In the genomic region with DNA sequence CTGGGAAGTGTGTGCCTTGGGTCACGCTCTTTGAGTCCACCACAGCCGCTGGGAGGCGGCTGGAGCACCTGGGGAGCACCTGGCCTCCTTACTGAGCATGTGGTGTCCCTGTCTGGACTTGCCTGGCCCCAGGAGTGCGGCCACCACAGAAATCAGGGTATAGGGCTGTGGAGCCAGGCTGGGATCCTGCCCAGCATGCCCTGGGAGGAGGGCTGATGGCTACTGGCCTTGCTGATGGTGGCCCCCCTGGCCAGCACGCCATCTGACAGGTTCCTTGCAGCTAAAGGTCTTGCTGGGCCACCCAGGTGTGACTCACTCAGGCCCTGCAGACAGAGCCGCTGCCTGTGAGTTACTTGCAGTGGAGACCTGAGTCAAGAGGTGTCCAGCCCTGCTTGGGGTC, we compare ENCODE assay signal across 21 cellular contexts. TPM values are rescaled to one million over a fixed set of nuclear protein-coding genes. Genes with fewer than 3 reads are reported as not detected.
DNase-seq lines count a peak whose midpoint lies in the region; ATAC-seq and TF ChIP-seq lines count a peak whose summit lies in the region.
"Had no signal": no experiment of that assay in that cellular context is flagged by ENCODE, and none has a peak within 500 bp of the region (broad histone marks: within the 10 kb centered on the region; RNA-seq: fewer than 3 reads in every experiment).

No MANE protein-coding gene starts in this region.

- H3K9me3 ChIP-seq in mammary epithelial cell (replicated peaks; ENCODE audit: insufficient read depth, low read length) (no peaks in the 10 kb centered on the region), trophoblast cell (ENCODE audit: insufficient read depth, low read depth, low read length) (no peaks in the 10 kb centered on the region)
- H3K9me3 ChIP-seq: MG63, pancreas, SJSA1 had no signal

- H4K12ac ChIP-seq in trophoblast cell (ENCODE audit: low read depth, low read length) = no peak overlapping the region

- no peak overlapping the region for H2BK120ac ChIP-seq in trophoblast cell (ENCODE audit: insufficient read depth, low read length, poor library complexity)

- no peak overlapping the region for H2BK12ac ChIP-seq in trophoblast cell (ENCODE audit: low read length)

- ATAC-seq in Right ventricle myocardium superior (ENCODE audit: poor library complexity) (no peak), left cardiac atrium (no peak), GM21423 (IDR thresholded peaks at IDR 0.05; ENCODE audit: unreplicated experiment) (no peak)
- ATAC-seq: effector memory CD8-positive, alpha-beta T cell; pancreas; stimulated activated naive B cell treated with anti-CD40 and anti-IgM and Interleukin-4, amounts not matched to agents 10 μg/mL and 1 μg/mL and 100 μg/mL, for 72 hours had no signal

- H4K20me1 ChIP-seq in mammary epithelial cell (ENCODE audit: insufficient read depth, low read length) = no peaks in the 10 kb centered on the region

- no peak overlapping the region for H3K9ac ChIP-seq in mammary epithelial cell (ENCODE audit: insufficient read depth, low read length)
- no peak overlapping the region for H3K9ac ChIP-seq in trophoblast cell (ENCODE audit: low read length)

- in situ Hi-C loops in mammary epithelial cell (cut with MboI; ENCODE audit: low sequenced_read_pairs in 2 of 2) = no loop called here

- H4K8ac ChIP-seq in trophoblast cell (ENCODE audit: low read depth, low read length) = no peak overlapping the region

- peak overlapping the region; percentile 68 for H2AFZ ChIP-seq in mammary epithelial cell (ENCODE audit: low read depth, low read length)
- no peak overlapping the region for H2AFZ ChIP-seq in trophoblast cell (ENCODE audit: insufficient read depth, low read length, poor library complexity)

- no peak overlapping the region for H3K18ac ChIP-seq in trophoblast cell (ENCODE audit: low read length)

- H3K14ac ChIP-seq in trophoblast cell (ENCODE audit: low read length) = no peak overlapping the region

- H3K79me2 ChIP-seq in mammary epithelial cell (ENCODE audit: insufficient read depth, low read length) = peaks cover 4% of the 10 kb centered on the region
- peaks cover 28% of the 10 kb centered on the region for H3K79me2 ChIP-seq in trophoblast cell (ENCODE audit: control insufficient read depth, insufficient read depth, low read length, poor library complexity)

- CTCF ChIA-PET in mammary epithelial cell (lab: Charles Lee; ENCODE audit: low non-redundant PET) = no interaction called here

- intact Hi-C loops in Right ventricle myocardium superior (cut with DNase I) = no loop called here
- intact Hi-C loops in left cardiac atrium (cut with DNase I) = no loop called here
- intact Hi-C loops in mammary epithelial cell (cut with micrococcal nuclease) = no loop called here

- TF ChIP-seq RAD21 in Ishikawa (IDR thresholded peaks at IDR 0.05; ENCODE audit: low read depth) = no peak

- H3K4me2 ChIP-seq in mammary epithelial cell (ENCODE audit: insufficient read depth, low read depth, low read length) (peak overlapping the region; percentile 37), trophoblast cell (ENCODE audit: low read length) (no peak overlapping the region)

- H2AK5ac ChIP-seq in trophoblast cell (ENCODE audit: low read length) = no peak overlapping the region

- H3K4me3 ChIP-seq in mammary epithelial cell (replicated peaks in 1 of 3; ENCODE audit: insufficient read depth in 1 of 3, low read depth in 2 of 3, low read length in 3 of 3) (no peak overlapping the region), trophoblast cell (ENCODE audit: low read depth, low read length) (no peak overlapping the region)
- H3K4me3 ChIP-seq: MG63, pancreas, SJSA1 had no signal

- peak; percentile 32 for DNase-seq in Right ventricle myocardium superior
- DNase-seq in left cardiac atrium = no peak
- peak; percentile 56 for DNase-seq in mammary epithelial cell
- peak; percentile 42 to 49 for DNase-seq in trophoblast cell
- DNase-seq in GM20000 (ENCODE audit: low spot score) = no peak
- no peak for DNase-seq in ecto neural progenitor cell (ENCODE audit: low spot score)
- DNase-seq: activated CD4-positive, alpha-beta T cell treated with anti-CD3 and anti-CD28 coated beads, Interleukin-2, amount 50 U/mL, for 48 hours; activated naive CD4-positive, alpha-beta T cell treated with Interleukin-2 at 50 U/mL for 16 hours; CD4-positive, alpha-beta T cell; DND-41; effector memory CD8-positive, alpha-beta T cell; GOT3; MG63; NCI-H187; NCI-H526; stimulated activated naive B cell treated with anti-CD40 and anti-IgM and Interleukin-4, amounts not matched to agents 10 μg/mL and 1 μg/mL and 100 μg/mL, for 72 hours; T-helper 2 cell had no signal

- H3K36me3 ChIP-seq in mammary epithelial cell (ENCODE audit: insufficient read depth, low read length) (no peaks in the 10 kb centered on the region), trophoblast cell (ENCODE audit: control insufficient read depth in 1 of 2, insufficient read depth in 2 of 2, low read length in 2 of 2) (peaks cover 40 to 43% of the 10 kb centered on the region in 2 experiments)
- H3K36me3 ChIP-seq: pancreas had no signal

- peaks cover 8% of the 10 kb centered on the region for H3K79me1 ChIP-seq in trophoblast cell (ENCODE audit: low read length)

- dilution Hi-C loops in mammary epithelial cell (cut with HindIII; ENCODE audit: low sequenced_read_pairs) = no loop called here

- TF ChIP-seq CTCF in mammary epithelial cell (conservative IDR thresholded peaks at IDR 0.05 in 1 of 2, IDR thresholded peaks at IDR 0.05 in 1 of 2; ENCODE audit: extremely low read depth in 1 of 2, insufficient read depth in 1 of 2, low read depth in 1 of 2, low read length in 2 of 2) (peak in 1 of 2 donors; percentile 17), GM20000 (IDR thresholded peaks at IDR 0.05; ENCODE audit: extremely low read depth, missing control alignments) (no peak)

- WGBS in mammary epithelial cell (ENCODE audit: low coverage, missing lambda C conversion rate) = 37% methylated on average over 6 of the region's 6 CpGs
- WGBS in trophoblast cell (ENCODE audit: extremely low coverage, insufficient coverage, insufficient read length) = no CpG with 5 or more reads among the region's 6 CpGs

- H4K91ac ChIP-seq in trophoblast cell (ENCODE audit: low read depth, low read length) = peak overlapping the region; percentile 26

- H3K4ac ChIP-seq in trophoblast cell (ENCODE audit: low read depth, low read length) = peak overlapping the region; percentile 2

- no peak for TF ChIP-seq EP300 in Ishikawa (IDR thresholded peaks at IDR 0.05; ENCODE audit: borderline replicate concordance)

- H3K27ac ChIP-seq in mammary epithelial cell (ENCODE audit: insufficient read depth, low read depth, low read length) (no peak overlapping the region), trophoblast cell (ENCODE audit: low read depth, low read length) (no peak overlapping the region)
- H3K27ac ChIP-seq: pancreas, SJSA1 had no signal

- H3K4me1 ChIP-seq in mammary epithelial cell (ENCODE audit: insufficient read depth, low read length) (peaks cover 44% of the 10 kb centered on the region), trophoblast cell (ENCODE audit: control insufficient read depth in 1 of 2, insufficient read depth in 2 of 2, low read length in 2 of 2) (peaks cover 17 to 21% of the 10 kb centered on the region in 2 experiments)

- no TSS peak for BruUV-seq in mammary epithelial cell (replicated peaks; lab: Mats Ljungman, UMichigan)

- H3K27me3 ChIP-seq in mammary epithelial cell (ENCODE audit: insufficient read depth, low read length) (no peaks in the 10 kb centered on the region), trophoblast cell (ENCODE audit: insufficient read depth, low read length) (no peaks in the 10 kb centered on the region)
- H3K27me3 ChIP-seq: MG63, pancreas, SJSA1 had no signal

- H3K23ac ChIP-seq in trophoblast cell (ENCODE audit: low read length) = no peak overlapping the region

- no peak overlapping the region for H2BK5ac ChIP-seq in trophoblast cell (ENCODE audit: low read depth, low read length, poor library complexity)

TF ChIP-seq in Ishikawa, 13 proteins besides CTCF, POLR2A, EP300 and RAD21:
- peak; percentile 40; the same call in 1 of the 2 replicates for TF ChIP-seq TCF12 (IDR thresholded peaks at IDR 0.05; ENCODE audit: low read depth)
- no peak for TF ChIP-seq EGR1 (IDR thresholded peaks at IDR 0.05)
- TF ChIP-seq, protein P1, sequence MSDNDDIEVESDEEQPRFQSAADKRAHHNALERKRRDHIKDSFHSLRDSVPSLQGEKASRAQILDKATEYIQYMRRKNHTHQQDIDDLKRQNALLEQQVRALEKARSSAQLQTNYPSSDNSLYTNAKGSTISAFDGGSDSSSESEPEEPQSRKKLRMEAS (IDR thresholded peaks at IDR 0.05) = 0 out of 2 replicates have a peak, but pooled peaks have one; percentile 18

RNA-seq across cellular contexts. Expression of a gene that starts 6.0 kb away (rescaled TPM):
- total RNA-seq in Right ventricle myocardium superior = 49.8 TPM
- total RNA-seq in left cardiac atrium = 10 to 100 TPM; 27.6 to 34.5 TPM
- 10 to 100 TPM in 1 of 2 donors, 1 to 10 TPM in 1; 9.8 to 19.0 TPM for total RNA-seq in mammary epithelial cell
- polyA plus RNA-seq in mammary epithelial cell = 6.2 TPM
- 2.7 TPM for polyA minus RNA-seq in mammary epithelial cell
- 74.0 and 74.9 TPM in 2 replicates for polyA plus RNA-seq in trophoblast cell (2013)

RNA-seq across cellular contexts. Expression of a gene that starts 28.7 kb away (rescaled TPM):
- total RNA-seq in Right ventricle myocardium superior (5.8 TPM), left cardiac atrium (10 to 100 TPM in 1 of 2 donors, 1 to 10 TPM in 1; 7.7 to 19.2 TPM), mammary epithelial cell (10 to 100 TPM in 1 of 2 donors, 1 to 10 TPM in 1; 7.3 to 51.3 TPM)
- 33.6 TPM for polyA plus RNA-seq in mammary epithelial cell
- 6.4 TPM for polyA minus RNA-seq in mammary epithelial cell
- 33.0 and 33.3 TPM in 2 replicates for polyA plus RNA-seq in trophoblast cell (2013)

RNA-seq across cellular contexts. Expression of a gene that starts 49.3 kb away (rescaled TPM):
- 12.3 TPM for total RNA-seq in Right ventricle myocardium superior
- total RNA-seq in left cardiac atrium = 10 to 100 TPM; 15.7 to 21.1 TPM
- total RNA-seq in mammary epithelial cell = 10 to 100 TPM; 15.5 to 48.0 TPM
- 3.6 TPM for polyA plus RNA-seq in mammary epithelial cell
- polyA minus RNA-seq in mammary epithelial cell = 30.6 TPM
- polyA plus RNA-seq in trophoblast cell (2013) = 25.4 and 26.9 TPM in 2 replicates

Comparison
In these comparisons a context has a peak if more than half of its experiments do, and no peak if none do; other contexts are left out.
1. DNase-seq: peak in Right ventricle myocardium superior (single experiment), mammary epithelial cell (single experiment) and trophoblast cell (2 of 2); none in left cardiac atrium (single experiment), GM20000 (single experiment) and ecto neural progenitor cell (single experiment).